ENCODE assay signal across 1 cellular context in the genomic region with DNA sequence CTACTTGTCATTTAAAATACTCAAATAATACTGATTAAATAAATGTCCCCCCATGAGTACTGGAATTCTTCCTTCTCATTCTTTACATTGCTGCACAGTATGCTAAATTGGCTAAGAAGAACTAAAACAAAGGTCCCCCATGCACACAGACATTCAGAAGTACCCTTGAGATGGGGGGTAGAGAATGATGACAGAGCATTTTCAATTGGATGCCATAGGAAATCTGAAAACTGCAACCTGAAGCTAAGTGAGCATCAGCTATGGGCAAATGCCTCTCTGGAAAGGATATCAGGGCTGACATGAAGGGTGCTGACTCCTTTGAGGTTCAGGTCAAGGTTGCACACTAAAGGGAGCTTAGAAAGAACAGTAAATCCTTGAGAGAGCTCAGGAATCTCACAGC.
TF ChIP-seq lines count a peak whose summit lies in the region.

No MANE protein-coding gene starts in this region.

TF ChIP-seq in GM23338, 12 proteins besides CTCF, POLR2A, EP300 and RAD21 (continued from another document):
- TF ChIP-seq, protein P1, sequence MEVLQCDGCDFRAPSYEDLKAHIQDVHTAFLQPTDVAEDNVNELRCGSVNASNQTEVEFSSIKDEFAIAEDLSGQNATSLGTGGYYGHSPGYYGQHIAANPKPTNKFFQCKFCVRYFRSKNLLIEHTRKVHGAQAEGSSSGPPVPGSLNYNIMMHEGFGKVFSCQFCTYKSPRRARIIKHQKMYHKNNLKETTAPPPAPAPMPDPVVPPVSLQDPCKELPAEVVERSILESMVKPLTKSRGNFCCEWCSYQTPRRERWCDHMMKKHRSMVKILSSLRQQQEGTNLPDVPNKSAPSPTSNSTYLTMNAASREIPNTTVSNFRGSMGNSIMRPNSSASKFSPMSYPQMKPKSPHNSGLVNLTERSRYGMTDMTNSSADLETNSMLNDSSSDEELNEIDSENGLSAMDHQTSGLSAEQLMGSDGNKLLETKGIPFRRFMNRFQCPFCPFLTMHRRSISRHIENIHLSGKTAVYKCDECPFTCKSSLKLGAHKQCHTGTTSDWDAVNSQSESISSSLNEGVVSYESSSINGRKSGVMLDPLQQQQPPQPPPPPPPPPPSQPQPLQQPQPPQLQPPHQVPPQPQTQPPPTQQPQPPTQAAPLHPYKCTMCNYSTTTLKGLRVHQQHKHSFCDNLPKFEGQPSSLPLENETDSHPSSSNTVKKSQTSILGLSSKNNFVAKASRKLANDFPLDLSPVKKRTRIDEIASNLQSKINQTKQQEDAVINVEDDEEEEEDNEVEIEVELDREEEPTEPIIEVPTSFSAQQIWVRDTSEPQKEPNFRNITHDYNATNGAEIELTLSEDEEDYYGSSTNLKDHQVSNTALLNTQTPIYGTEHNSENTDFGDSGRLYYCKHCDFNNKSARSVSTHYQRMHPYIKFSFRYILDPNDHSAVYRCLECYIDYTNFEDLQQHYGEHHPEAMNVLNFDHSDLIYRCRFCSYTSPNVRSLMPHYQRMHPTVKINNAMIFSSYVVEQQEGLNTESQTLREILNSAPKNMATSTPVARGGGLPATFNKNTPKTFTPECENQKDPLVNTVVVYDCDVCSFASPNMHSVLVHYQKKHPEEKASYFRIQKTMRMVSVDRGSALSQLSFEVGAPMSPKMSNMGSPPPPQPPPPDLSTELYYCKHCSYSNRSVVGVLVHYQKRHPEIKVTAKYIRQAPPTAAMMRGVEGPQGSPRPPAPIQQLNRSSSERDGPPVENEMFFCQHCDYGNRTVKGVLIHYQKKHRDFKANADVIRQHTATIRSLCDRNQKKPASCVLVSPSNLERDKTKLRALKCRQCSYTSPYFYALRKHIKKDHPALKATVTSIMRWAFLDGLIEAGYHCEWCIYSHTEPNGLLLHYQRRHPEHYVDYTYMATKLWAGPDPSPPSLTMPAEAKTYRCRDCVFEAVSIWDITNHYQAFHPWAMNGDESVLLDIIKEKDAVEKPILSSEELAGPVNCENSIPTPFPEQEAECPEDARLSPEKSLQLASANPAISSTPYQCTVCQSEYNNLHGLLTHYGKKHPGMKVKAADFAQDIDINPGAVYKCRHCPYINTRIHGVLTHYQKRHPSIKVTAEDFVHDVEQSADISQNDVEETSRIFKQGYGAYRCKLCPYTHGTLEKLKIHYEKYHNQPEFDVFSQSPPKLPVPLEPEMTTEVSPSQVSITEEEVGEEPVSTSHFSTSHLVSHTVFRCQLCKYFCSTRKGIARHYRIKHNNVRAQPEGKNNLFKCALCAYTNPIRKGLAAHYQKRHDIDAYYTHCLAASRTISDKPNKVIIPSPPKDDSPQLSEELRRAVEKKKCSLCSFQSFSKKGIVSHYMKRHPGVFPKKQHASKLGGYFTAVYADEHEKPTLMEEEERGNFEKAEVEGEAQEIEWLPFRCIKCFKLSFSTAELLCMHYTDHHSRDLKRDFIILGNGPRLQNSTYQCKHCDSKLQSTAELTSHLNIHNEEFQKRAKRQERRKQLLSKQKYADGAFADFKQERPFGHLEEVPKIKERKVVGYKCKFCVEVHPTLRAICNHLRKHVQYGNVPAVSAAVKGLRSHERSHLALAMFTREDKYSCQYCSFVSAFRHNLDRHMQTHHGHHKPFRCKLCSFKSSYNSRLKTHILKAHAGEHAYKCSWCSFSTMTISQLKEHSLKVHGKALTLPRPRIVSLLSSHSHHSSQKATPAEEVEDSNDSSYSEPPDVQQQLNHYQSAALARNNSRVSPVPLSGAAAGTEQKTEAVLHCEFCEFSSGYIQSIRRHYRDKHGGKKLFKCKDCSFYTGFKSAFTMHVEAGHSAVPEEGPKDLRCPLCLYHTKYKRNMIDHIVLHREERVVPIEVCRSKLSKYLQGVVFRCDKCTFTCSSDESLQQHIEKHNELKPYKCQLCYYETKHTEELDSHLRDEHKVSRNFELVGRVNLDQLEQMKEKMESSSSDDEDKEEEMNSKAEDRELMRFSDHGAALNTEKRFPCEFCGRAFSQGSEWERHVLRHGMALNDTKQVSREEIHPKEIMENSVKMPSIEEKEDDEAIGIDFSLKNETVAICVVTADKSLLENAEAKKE (CRISPR knock-in tag; IDR thresholded peaks at IDR 0.05) = no peak
- TF ChIP-seq EZH2phosphoT487 (IDR thresholded peaks at IDR 0.05; ENCODE audit: unreplicated experiment) (no peak), JUNB (IDR thresholded peaks at IDR 0.05; ENCODE audit: unreplicated experiment) (no peak), POLR2AphosphoS5 (IDR thresholded peaks at IDR 0.05; ENCODE audit: low read depth) (no peak)
- TF ChIP-seq, protein P2, sequence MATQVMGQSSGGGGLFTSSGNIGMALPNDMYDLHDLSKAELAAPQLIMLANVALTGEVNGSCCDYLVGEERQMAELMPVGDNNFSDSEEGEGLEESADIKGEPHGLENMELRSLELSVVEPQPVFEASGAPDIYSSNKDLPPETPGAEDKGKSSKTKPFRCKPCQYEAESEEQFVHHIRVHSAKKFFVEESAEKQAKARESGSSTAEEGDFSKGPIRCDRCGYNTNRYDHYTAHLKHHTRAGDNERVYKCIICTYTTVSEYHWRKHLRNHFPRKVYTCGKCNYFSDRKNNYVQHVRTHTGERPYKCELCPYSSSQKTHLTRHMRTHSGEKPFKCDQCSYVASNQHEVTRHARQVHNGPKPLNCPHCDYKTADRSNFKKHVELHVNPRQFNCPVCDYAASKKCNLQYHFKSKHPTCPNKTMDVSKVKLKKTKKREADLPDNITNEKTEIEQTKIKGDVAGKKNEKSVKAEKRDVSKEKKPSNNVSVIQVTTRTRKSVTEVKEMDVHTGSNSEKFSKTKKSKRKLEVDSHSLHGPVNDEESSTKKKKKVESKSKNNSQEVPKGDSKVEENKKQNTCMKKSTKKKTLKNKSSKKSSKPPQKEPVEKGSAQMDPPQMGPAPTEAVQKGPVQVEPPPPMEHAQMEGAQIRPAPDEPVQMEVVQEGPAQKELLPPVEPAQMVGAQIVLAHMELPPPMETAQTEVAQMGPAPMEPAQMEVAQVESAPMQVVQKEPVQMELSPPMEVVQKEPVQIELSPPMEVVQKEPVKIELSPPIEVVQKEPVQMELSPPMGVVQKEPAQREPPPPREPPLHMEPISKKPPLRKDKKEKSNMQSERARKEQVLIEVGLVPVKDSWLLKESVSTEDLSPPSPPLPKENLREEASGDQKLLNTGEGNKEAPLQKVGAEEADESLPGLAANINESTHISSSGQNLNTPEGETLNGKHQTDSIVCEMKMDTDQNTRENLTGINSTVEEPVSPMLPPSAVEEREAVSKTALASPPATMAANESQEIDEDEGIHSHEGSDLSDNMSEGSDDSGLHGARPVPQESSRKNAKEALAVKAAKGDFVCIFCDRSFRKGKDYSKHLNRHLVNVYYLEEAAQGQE (IDR thresholded peaks at IDR 0.05; ENCODE audit: unreplicated experiment) = no peak
TF ChIP-seq in GM23338: peak in this region for 0.
